1 cellular context compared by ENCODE assay signal in genomic region chr19:2270157-2270571, GRCh38.
TF ChIP-seq lines count a peak whose summit lies in the region.

No MANE protein-coding gene starts in this region.

TF ChIP-seq in K562, 482 proteins besides CTCF, POLR2A, EP300 and RAD21 (continues in another document):
- no peak for TF ChIP-seq FOXA3 (CRISPR knock-in tag; conservative IDR thresholded peaks at IDR 0.05 in 1 of 2, IDR thresholded peaks at IDR 0.05 in 1 of 2)
- no peak for TF ChIP-seq DEAF1 (CRISPR knock-in tag; IDR thresholded peaks at IDR 0.05)
- TF ChIP-seq SIN3A (IDR thresholded peaks at IDR 0.05; ENCODE audit: borderline replicate concordance in 2 of 2, control insufficient read depth in 1 of 2, low read depth in 2 of 2, low read length in 2 of 2): peak; percentile 24 to 85; a peak in 1 of 4 replicates
- no peak; a peak in 1 of 4 replicates for TF ChIP-seq NONO (IDR thresholded peaks at IDR 0.05; ENCODE audit: low read depth in 2 of 2, low read length in 1 of 2)
- TF ChIP-seq ERF (CRISPR knock-in tag; IDR thresholded peaks at IDR 0.05): no peak
- no peak for TF ChIP-seq HDAC3 (IDR thresholded peaks at IDR 0.05; ENCODE audit: borderline replicate concordance, partially characterized antibody)
- TF ChIP-seq ID3 (CRISPR knock-in tag; IDR thresholded peaks at IDR 0.05): no peak
- TF ChIP-seq ID3 (tag; IDR thresholded peaks at IDR 0.05): 0 out of 2 replicates have a peak, but pooled peaks have one; percentile 34
- TF ChIP-seq MLLT1 (IDR thresholded peaks at IDR 0.05): no peak
- TF ChIP-seq SFPQ (IDR thresholded peaks at IDR 0.05; ENCODE audit: low read depth, low read length): no peak
- no peak for TF ChIP-seq PHF20 (IDR thresholded peaks at IDR 0.05; ENCODE audit: partially characterized antibody)
- TF ChIP-seq PCBP2 (IDR thresholded peaks at IDR 0.05; ENCODE audit: low read depth, low read length, poor library complexity, severe bottlenecking): peak; percentile 69
- no peak for TF ChIP-seq HDAC8 (tag; IDR thresholded peaks at IDR 0.05)
- TF ChIP-seq PTTG1 (tag; IDR thresholded peaks at IDR 0.05; ENCODE audit: low read depth): no peak
- no peak for TF ChIP-seq TAL1 (IDR thresholded peaks at IDR 0.05)
- TF ChIP-seq CBX8 (IDR thresholded peaks at IDR 0.05; ENCODE audit: borderline replicate concordance, extremely low read depth, low read depth, low read length, poor library complexity, severe bottlenecking): no peak
- TF ChIP-seq MGA (IDR thresholded peaks at IDR 0.05): no peak
- TF ChIP-seq DNMT1 (IDR thresholded peaks at IDR 0.05): no peak
- TF ChIP-seq JUNB (CRISPR knock-in tag; conservative IDR thresholded peaks at IDR 0.05): no peak
- TF ChIP-seq ZNF780A (CRISPR knock-in tag; IDR thresholded peaks at IDR 0.05): no peak
- no peak for TF ChIP-seq RUNX1 (IDR thresholded peaks at IDR 0.05; ENCODE audit: low read depth)
- TF ChIP-seq RHOXF2B (CRISPR knock-in tag; conservative IDR thresholded peaks at IDR 0.05): no peak
- no peak for TF ChIP-seq ZNF436 (CRISPR knock-in tag; IDR thresholded peaks at IDR 0.05)
- TF ChIP-seq GATAD2A (IDR thresholded peaks at IDR 0.05): no peak
- no peak; the same call in 1 of the 2 replicates for TF ChIP-seq ZNF511 (CRISPR knock-in tag; IDR thresholded peaks at IDR 0.05)
- TF ChIP-seq HOMEZ (CRISPR knock-in tag; IDR thresholded peaks at IDR 0.05): no peak
- TF ChIP-seq AFF1 (IDR thresholded peaks at IDR 0.05; ENCODE audit: low read depth in 1 of 2, partially characterized antibody in 2 of 2): no peak
- no peak for TF ChIP-seq E2F4 (CRISPR knock-in tag; IDR thresholded peaks at IDR 0.05; ENCODE audit: low read depth)
- no peak for TF ChIP-seq CAMTA2 (CRISPR knock-in tag; conservative IDR thresholded peaks at IDR 0.05)
- TF ChIP-seq ELF1 (tag; IDR thresholded peaks at IDR 0.05): no peak
- TF ChIP-seq ZBTB1 (CRISPR knock-in tag; IDR thresholded peaks at IDR 0.05; ENCODE audit: borderline replicate concordance, low read depth): peak; percentile 72; the same call in 1 of the 2 replicates
- no peak for TF ChIP-seq WHSC1 (IDR thresholded peaks at IDR 0.05; ENCODE audit: low read length)
